ENCODE assay signal across 8 cellular contexts in the genomic region with DNA sequence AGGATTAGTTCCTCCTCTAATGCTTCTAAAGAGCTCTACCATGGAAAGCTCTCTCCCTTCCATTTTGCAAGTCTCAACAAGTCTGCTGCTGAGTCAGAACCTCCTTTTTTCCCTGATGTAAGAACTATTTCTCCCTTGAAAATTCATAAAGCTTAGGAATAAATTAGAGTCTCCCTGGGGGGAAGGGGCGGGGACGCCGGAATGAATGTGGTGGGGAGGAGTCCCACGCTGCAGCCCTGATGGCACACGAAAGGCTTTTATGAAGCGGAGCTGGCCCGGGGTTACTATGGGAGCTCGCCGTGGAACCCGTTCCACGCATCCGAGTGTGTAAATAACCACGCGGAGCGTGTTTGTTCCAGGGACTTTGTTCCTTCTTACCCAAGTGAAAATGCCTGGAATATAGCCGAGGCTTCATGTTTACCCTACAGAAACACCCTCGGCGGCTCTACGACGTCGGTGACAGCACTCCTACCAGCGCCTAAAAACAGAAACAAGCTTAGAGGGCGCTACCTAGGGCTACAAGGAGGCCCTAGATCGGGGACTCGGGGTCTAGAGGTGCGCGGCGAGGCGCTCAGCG. TPM values are rescaled to one million over a fixed set of nuclear protein-coding genes. Genes with fewer than 3 reads are reported as not detected.
DNase-seq lines count a peak whose midpoint lies in the region; ATAC-seq and TF ChIP-seq lines count a peak whose summit lies in the region.

No MANE protein-coding gene starts in this region.

- no peak for TF ChIP-seq POLR2A in tibial nerve (IDR thresholded peaks at IDR 0.05)

- H3K27ac ChIP-seq in RWPE2 (ENCODE audit: poor library complexity, severe bottlenecking) (peak overlapping the region; percentile 89), cardiac muscle cell (peak overlapping the region; percentile 96), tibial nerve (peak overlapping the region; percentile 92 to 100 (median 99))

- 1% methylated on average over 16 to 24 of the region's 30 CpGs for WGBS in tibial nerve, 2 donors

- peaks cover 20% of the 10 kb centered on the region for H3K4me1 Mint-ChIP-seq in activated naive CD8-positive, alpha-beta T cell treated with anti-CD3 and anti-CD28 coated beads, Interleukin-2, amount 50 U/mL, for 24 hours
- peaks cover 9% of the 10 kb centered on the region for H3K4me1 Mint-ChIP-seq in osteocyte (ENCODE audit: unreplicated experiment)

- peak in 1 of 2 donors; percentile 26 for TF ChIP-seq EP300 in tibial nerve (IDR thresholded peaks at IDR 0.05)

- no peaks in the 10 kb centered on the region for H3K27me3 Mint-ChIP-seq in activated naive CD8-positive, alpha-beta T cell treated with anti-CD3 and anti-CD28 coated beads, Interleukin-2, amount 50 U/mL, for 24 hours
- H3K27me3 Mint-ChIP-seq in osteocyte (ENCODE audit: unreplicated experiment) = no peaks in the 10 kb centered on the region

- no peaks in the 10 kb centered on the region for H3K36me3 ChIP-seq in RWPE2 (ENCODE audit: low read depth)
- H3K36me3 ChIP-seq in cardiac muscle cell = no peaks in the 10 kb centered on the region
- no peaks in the 10 kb centered on the region for H3K36me3 ChIP-seq in tibial nerve

- H3K36me3 Mint-ChIP-seq in activated naive CD8-positive, alpha-beta T cell treated with anti-CD3 and anti-CD28 coated beads, Interleukin-2, amount 50 U/mL, for 24 hours (ENCODE audit: low read depth) = no peaks in the 10 kb centered on the region
- H3K36me3 Mint-ChIP-seq in osteocyte (ENCODE audit: unreplicated experiment) = peaks cover 11% of the 10 kb centered on the region

- DNase-seq in Caki2 (ENCODE audit: low read depth) (peak; percentile 90), GM20000 (ENCODE audit: low spot score) (peak; percentile 50), HK-2 (ENCODE audit: unreplicated experiment) (peak; percentile 66), RWPE2 (ENCODE audit: low spot score) (peak; percentile 80), cardiac muscle cell (ENCODE audit: low read depth in 1 of 2, low spot score in 1 of 2) (peak; percentile 73 to 93), osteocyte (ENCODE audit: extremely low spot score, unreplicated experiment) (peak; percentile 93), tibial nerve (ENCODE audit: low spot score in 2 of 2) (peak; percentile 66 to 71)
- DNase-seq in activated naive CD8-positive, alpha-beta T cell treated with anti-CD3 and anti-CD28 coated beads, Interleukin-2, amount 50 U/mL, for 24 hours = peak; percentile 43

- peak overlapping the region; percentile 85 for H3K4me3 Mint-ChIP-seq in activated naive CD8-positive, alpha-beta T cell treated with anti-CD3 and anti-CD28 coated beads, Interleukin-2, amount 50 U/mL, for 24 hours
- H3K4me3 Mint-ChIP-seq in osteocyte (ENCODE audit: unreplicated experiment) = peak overlapping the region; percentile 86

- no peaks in the 10 kb centered on the region for H3K9me3 ChIP-seq in RWPE2 (ENCODE audit: severe bottlenecking)
- H3K9me3 ChIP-seq in cardiac muscle cell (ENCODE audit: low read depth) = no peaks in the 10 kb centered on the region
- H3K9me3 ChIP-seq in tibial nerve = no peaks in the 10 kb centered on the region

- peaks cover 15% of the 10 kb centered on the region for H3K4me1 ChIP-seq in RWPE2 (ENCODE audit: insufficient read depth, poor library complexity, severe bottlenecking)
- no peaks in the 10 kb centered on the region for H3K4me1 ChIP-seq in cardiac muscle cell (ENCODE audit: low read depth)
- peaks cover 0 to 16% (median 0%) of the 10 kb centered on the region in 4 donors for H3K4me1 ChIP-seq in tibial nerve

- peak; percentile 32 for ATAC-seq in RWPE2 (ENCODE audit: low read depth)
- peak; percentile 46 for ATAC-seq in activated naive CD8-positive, alpha-beta T cell treated with anti-CD3 and anti-CD28 coated beads, Interleukin-2, amount 50 U/mL, for 24 hours

- H3K27ac Mint-ChIP-seq in activated naive CD8-positive, alpha-beta T cell treated with anti-CD3 and anti-CD28 coated beads, Interleukin-2, amount 50 U/mL, for 24 hours = peak overlapping the region; percentile 88
- H3K27ac Mint-ChIP-seq in osteocyte (ENCODE audit: unreplicated experiment) = peak overlapping the region; percentile 98

- no peaks in the 10 kb centered on the region for H3K9me3 Mint-ChIP-seq in activated naive CD8-positive, alpha-beta T cell treated with anti-CD3 and anti-CD28 coated beads, Interleukin-2, amount 50 U/mL, for 24 hours
- H3K9me3 Mint-ChIP-seq in osteocyte (ENCODE audit: unreplicated experiment) = peaks cover 4% of the 10 kb centered on the region

- H3K27me3 ChIP-seq in RWPE2 (ENCODE audit: insufficient read depth, poor library complexity, severe bottlenecking) = no peaks in the 10 kb centered on the region
- no peaks in the 10 kb centered on the region for H3K27me3 ChIP-seq in cardiac muscle cell
- no peaks in the 10 kb centered on the region for H3K27me3 ChIP-seq in tibial nerve

- H3K4me3 ChIP-seq in RWPE2 (ENCODE audit: severe bottlenecking) = peak overlapping the region; percentile 60
- H3K4me3 ChIP-seq in cardiac muscle cell = peak overlapping the region; percentile 87
- peak overlapping the region; percentile 75 to 99 (median 93) for H3K4me3 ChIP-seq in tibial nerve

- no peak for TF ChIP-seq CTCF in GM20000 (IDR thresholded peaks at IDR 0.05; ENCODE audit: extremely low read depth, missing control alignments)
- TF ChIP-seq CTCF in RWPE2 (IDR thresholded peaks at IDR 0.05; ENCODE audit: poor library complexity, severe bottlenecking) = no peak
- TF ChIP-seq CTCF in cardiac muscle cell (IDR thresholded peaks at IDR 0.05; ENCODE audit: low read depth, low read length) = peak; percentile 20
- no peak for TF ChIP-seq CTCF in osteocyte (IDR thresholded peaks at IDR 0.05)
- TF ChIP-seq CTCF in tibial nerve (IDR thresholded peaks at IDR 0.05) = no peak

- in situ Hi-C loops in Caki2 (cut with HindIII; ENCODE audit: low pct_unique_long_range_greater_than_20kb, low sequenced_read_pairs) = no loop called here

RNA-seq across cellular contexts. Expression of a gene that starts 0.9 kb away (rescaled TPM):
- 5.3 and 7.9 TPM in 2 replicates for total RNA-seq in Caki2 (2014; rRNA removed; shearing (Covaris generic); ENCODE audit: low replicate concordance)
- total RNA-seq in cardiac muscle cell (8.6 and 17.4 TPM in 2 replicates), osteocyte (60.0 and 65.7 TPM in 2 replicates), tibial nerve (10 to 100 TPM; 16.2 to 33.4 (median 23.9) TPM)
- polyA plus RNA-seq in cardiac muscle cell = 7.5 and 13.1 TPM in 2 replicates

Comparison
In these comparisons a context has a peak if more than half of its experiments do, and no peak if none do; other contexts are left out.
1. Peak in every context shown above with its lines: DNase-seq, ATAC-seq, H3K4me3 ChIP-seq and H3K27ac ChIP-seq.
2. DNase-seq: peak in every context shown above with its lines; median percentile 93 in osteocyte; 90 in Caki2; 83 in cardiac muscle cell; 80 in RWPE2; 68 in tibial nerve; 66 in HK-2; 50 in GM20000; 43 in activated naive CD8-positive, alpha-beta T cell treated with anti-CD3 and anti-CD28 coated beads, Interleukin-2, amount 50 U/mL, for 24 hours.